In the genomic region with DNA sequence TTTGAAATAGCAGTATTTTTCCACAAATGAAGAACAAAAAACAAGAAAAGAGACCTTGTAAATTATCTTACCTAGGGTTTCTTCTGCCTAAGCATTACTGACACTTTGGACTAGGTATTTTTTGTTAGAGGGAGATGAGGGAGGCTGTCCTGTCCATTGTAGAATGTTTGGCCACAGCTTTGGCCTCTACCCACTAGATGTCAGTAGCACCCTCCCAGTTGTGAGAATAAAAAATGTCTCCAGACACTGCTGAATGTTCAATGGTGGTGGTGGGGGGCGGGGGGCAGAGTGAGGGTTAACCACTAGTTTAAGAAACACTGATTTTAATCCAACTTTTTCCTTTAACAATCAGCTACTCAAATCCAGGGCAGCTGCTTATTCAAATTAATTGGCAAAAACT, we compare ENCODE assay signal across 1 cellular context.
TF ChIP-seq lines count a peak whose summit lies in the region.

No MANE protein-coding gene starts in this region.

TF ChIP-seq in K562, 482 proteins besides CTCF, POLR2A, EP300 and RAD21:
- peak; percentile 36 for TF ChIP-seq SMC3 (conservative IDR thresholded peaks at IDR 0.05; ENCODE audit: insufficient read depth, low read depth, low read length)
- TF ChIP-seq HSF4 (CRISPR knock-in tag; IDR thresholded peaks at IDR 0.05; ENCODE audit: borderline replicate concordance) = no peak
- TF ChIP-seq, protein P1, sequence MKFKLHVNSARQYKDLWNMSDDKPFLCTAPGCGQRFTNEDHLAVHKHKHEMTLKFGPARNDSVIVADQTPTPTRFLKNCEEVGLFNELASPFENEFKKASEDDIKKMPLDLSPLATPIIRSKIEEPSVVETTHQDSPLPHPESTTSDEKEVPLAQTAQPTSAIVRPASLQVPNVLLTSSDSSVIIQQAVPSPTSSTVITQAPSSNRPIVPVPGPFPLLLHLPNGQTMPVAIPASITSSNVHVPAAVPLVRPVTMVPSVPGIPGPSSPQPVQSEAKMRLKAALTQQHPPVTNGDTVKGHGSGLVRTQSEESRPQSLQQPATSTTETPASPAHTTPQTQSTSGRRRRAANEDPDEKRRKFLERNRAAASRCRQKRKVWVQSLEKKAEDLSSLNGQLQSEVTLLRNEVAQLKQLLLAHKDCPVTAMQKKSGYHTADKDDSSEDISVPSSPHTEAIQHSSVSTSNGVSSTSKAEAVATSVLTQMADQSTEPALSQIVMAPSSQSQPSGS (CRISPR knock-in tag; IDR thresholded peaks at IDR 0.05) = no peak
